ENCODE assay signal across 19 cellular contexts in genomic region chr11:9207229-9207628, GRCh38. TPM values are rescaled to one million over a fixed set of nuclear protein-coding genes. Genes with fewer than 3 reads are reported as not detected.
DNase-seq lines count a peak whose midpoint lies in the region; ATAC-seq, FAIRE-seq and TF ChIP-seq lines count a peak whose summit lies in the region.
"Had no signal": no experiment of that assay in that cellular context is flagged by ENCODE, and none has a peak within 500 bp of the region (broad histone marks: within the 10 kb centered on the region; RNA-seq: fewer than 3 reads in every experiment).

No MANE protein-coding gene starts in this region.

- H3K27ac Mint-ChIP-seq in activated naive CD4-positive, alpha-beta T cell treated with anti-CD3 and anti-CD28 coated beads, Interleukin-2, amount 50 U/mL, for 24 hours, result peak overlapping the region; percentile 31
- no peak overlapping the region for H3K27ac Mint-ChIP-seq in activated naive CD4-positive, alpha-beta T cell treated with anti-CD3 and anti-CD28 coated beads, Interleukin-2, amount 50 U/mL, for 72 hours
- no peak overlapping the region for H3K27ac Mint-ChIP-seq in activated T-cell treated with anti-CD3 and anti-CD28 coated beads, Interleukin-2, amount 50 U/mL, for 24 hours
- H3K27ac Mint-ChIP-seq: CD4-positive, CD25-positive, alpha-beta regulatory T cell; GM23338 had no signal

- no peak overlapping the region for H3K4me3 Mint-ChIP-seq in activated naive CD4-positive, alpha-beta T cell treated with anti-CD3 and anti-CD28 coated beads, Interleukin-2, amount 50 U/mL, for 24 hours
- H3K4me3 Mint-ChIP-seq in activated T-cell treated with anti-CD3 and anti-CD28 coated beads, Interleukin-2, amount 50 U/mL, for 24 hours, result no peak overlapping the region
- H3K4me3 Mint-ChIP-seq: CD4-positive, CD25-positive, alpha-beta regulatory T cell; GM23338 had no signal

- H3K9me3 Mint-ChIP-seq in activated naive CD4-positive, alpha-beta T cell treated with anti-CD3 and anti-CD28 coated beads, Interleukin-2, amount 50 U/mL, for 24 hours, result no peaks in the 10 kb centered on the region
- H3K9me3 Mint-ChIP-seq in activated naive CD4-positive, alpha-beta T cell treated with anti-CD3 and anti-CD28 coated beads, Interleukin-2, amount 50 U/mL, for 72 hours, result peaks cover 0 to 6% of the 10 kb centered on the region in 2 donors
- no peaks in the 10 kb centered on the region for H3K9me3 Mint-ChIP-seq in activated T-cell treated with anti-CD3 and anti-CD28 coated beads, Interleukin-2, amount 50 U/mL, for 24 hours
- H3K9me3 Mint-ChIP-seq: CD4-positive, CD25-positive, alpha-beta regulatory T cell; GM23338 had no signal

- peaks cover 77% of the 10 kb centered on the region for H3K4me1 Mint-ChIP-seq in activated naive CD4-positive, alpha-beta T cell treated with anti-CD3 and anti-CD28 coated beads, Interleukin-2, amount 50 U/mL, for 24 hours
- peaks cover 49% of the 10 kb centered on the region for H3K4me1 Mint-ChIP-seq in activated T-cell treated with anti-CD3 and anti-CD28 coated beads, Interleukin-2, amount 50 U/mL, for 24 hours (ENCODE audit: low read depth)

- RAD21 ChIA-PET in GM12878 (lab: Charles Lee; ENCODE audit: unreplicated experiment), result no interaction called here

- H2BK120ac ChIP-seq in mesenchymal stem cell (ENCODE audit: low read depth, low read length), result no peak overlapping the region

- peaks cover 19% of the 10 kb centered on the region for H3K79me1 ChIP-seq in mesenchymal stem cell (replicated peaks; ENCODE audit: low read length, poor library complexity, severe bottlenecking)

- peak overlapping the region; percentile 53 for H2BK5ac ChIP-seq in mesenchymal stem cell (ENCODE audit: low read depth, low read length, poor library complexity, severe bottlenecking)

- in situ Hi-C loops in GM12878 (cut with MboI), result no loop called here

- H3K36me3 ChIP-seq in GM12878 (ENCODE audit: control insufficient read depth in 2 of 2, insufficient read depth in 2 of 2, low read length in 1 of 2) (peaks cover 2 to 7% of the 10 kb centered on the region in 2 experiments; a peak in 2 of 4 replicates), mesenchymal stem cell (ENCODE audit: control insufficient read depth in 1 of 2, insufficient read depth in 2 of 2, low read depth in 1 of 2, low read length in 2 of 2) (peaks cover 9 to 42% of the 10 kb centered on the region in 2 experiments), ovary (no peaks in the 10 kb centered on the region)

- no peak for DNase-seq in activated naive CD4-positive, alpha-beta T cell treated with anti-CD3 and anti-CD28 coated beads, Interleukin-2, amount 50 U/mL, for 72 hours (ENCODE audit: low spot score in 2 of 2)
- DNase-seq in GM12878 (ENCODE audit: low read depth, low spot score) (no peak), mesenchymal stem cell (no peak), substantia nigra (lab: John Stamatoyannopoulos, UW) (no peak), ovary (no peak), cerebellum (ENCODE audit: low spot score) (no peak)
- DNase-seq in activated T-cell treated with anti-CD3 and anti-CD28 coated beads, Interleukin-2, amount 50 U/mL, for 24 hours, result no peak
- DNase-seq: 8988T; BE2C; CD4-positive, CD25-positive, alpha-beta regulatory T cell; COR-L47; NCI-H1105; NCI-H1694; NCI-H2081 treated with DMSO at 0.1 percent for 48 hours; NCI-H510A; OCI-M1; SHP77 had no signal

- H4K8ac ChIP-seq in mesenchymal stem cell (ENCODE audit: low read length), result no peak overlapping the region

- H4K91ac ChIP-seq in mesenchymal stem cell (ENCODE audit: low read length), result no peak overlapping the region

- CTCF ChIA-PET in GM12878 (lab: Yijun Ruan, JAX), result interaction anchor here (0.7 kb wide), 1 partner anchor 33 kb away, joined by 3 read pairs; no protein-coding TSS in a partner anchor

- TF ChIP-seq RAD21 in GM12878 (IDR thresholded peaks at IDR 0.05; ENCODE audit: insufficient read depth, low read depth, low read length), result no peak

- no peaks in the 10 kb centered on the region for H3K9me3 ChIP-seq in GM12878 (replicated peaks; ENCODE audit: control insufficient read depth, insufficient read depth, low read length)
- H3K9me3 ChIP-seq in mesenchymal stem cell (ENCODE audit: control insufficient read depth, low read length), result no peaks in the 10 kb centered on the region
- no peaks in the 10 kb centered on the region for H3K9me3 ChIP-seq in ovary
- H3K9me3 ChIP-seq: BE2C had no signal

- H2AK5ac ChIP-seq in mesenchymal stem cell (ENCODE audit: low read length, severe bottlenecking), result no peak overlapping the region

- no peak for ATAC-seq in activated naive CD4-positive, alpha-beta T cell treated with anti-CD3 and anti-CD28 coated beads, Interleukin-2, amount 50 U/mL, for 72 hours
- no peak for ATAC-seq in GM12878
- ATAC-seq: GM23338 had no signal

- no peak for TF ChIP-seq EP300 in GM12878 (IDR thresholded peaks at IDR 0.05; ENCODE audit: borderline replicate concordance in 1 of 2, control insufficient read depth in 1 of 2, low read depth in 2 of 2, low read length in 2 of 2)
- no peak for TF ChIP-seq EP300 in ovary (IDR thresholded peaks at IDR 0.05)

- no TSS peak for BruUV-seq in GM12878 (replicated peaks; lab: Mats Ljungman, UMichigan)

- H3K4me1 ChIP-seq in GM12878 (ENCODE audit: control insufficient read depth, insufficient read depth, low read length), result peaks cover 39% of the 10 kb centered on the region
- peaks cover 8% of the 10 kb centered on the region for H3K4me1 ChIP-seq in mesenchymal stem cell (ENCODE audit: control insufficient read depth, insufficient read depth, low read depth, low read length)
- H3K4me1 ChIP-seq in ovary (ENCODE audit: insufficient read depth), result peaks cover 6% of the 10 kb centered on the region
- H3K4me1 ChIP-seq: BE2C had no signal

- SMC1A ChIA-PET in GM12878 (lab: Charles Lee; ENCODE audit: uncharacterized antibody, unreplicated experiment), result interaction anchor here (0.6 to 2.0 kb wide), 4 partner anchors 46 to 150 kb away, joined by 3 to 6 read pairs (median 4); no protein-coding TSS in a partner anchor

- H3K18ac ChIP-seq in mesenchymal stem cell (ENCODE audit: low read depth in 1 of 2, low read length in 2 of 2), result no peak overlapping the region

- TF ChIP-seq POLR2A in GM12878 (IDR thresholded peaks at IDR 0.05; ENCODE audit: low read depth, low read length), result no peak
- no peak for TF ChIP-seq POLR2A in ovary (IDR thresholded peaks at IDR 0.05)

- POLR2A ChIA-PET in GM12878 (lab: Charles Lee), result interaction anchor here (1.0 kb wide), 1 partner anchor 57 kb away, joined by 3 read pairs; no protein-coding TSS in a partner anchor

- H3K79me2 ChIP-seq in GM12878 (ENCODE audit: control insufficient read depth, insufficient read depth, low read length), result peaks cover 20% of the 10 kb centered on the region

- no peak overlapping the region for H3K23ac ChIP-seq in mesenchymal stem cell (ENCODE audit: low read length in 2 of 2)

- H3K4me3 ChIP-seq in GM12878, result no peak overlapping the region
- H3K4me3 ChIP-seq in mesenchymal stem cell (ENCODE audit: insufficient read depth in 1 of 2, low read depth in 1 of 2, low read length in 2 of 2), result no peak overlapping the region
- no peak overlapping the region for H3K4me3 ChIP-seq in ovary
- H3K4me3 ChIP-seq: GM23338 had no signal

- H3K27me3 Mint-ChIP-seq in activated naive CD4-positive, alpha-beta T cell treated with anti-CD3 and anti-CD28 coated beads, Interleukin-2, amount 50 U/mL, for 24 hours, result no peaks in the 10 kb centered on the region
- no peaks in the 10 kb centered on the region for H3K27me3 Mint-ChIP-seq in activated T-cell treated with anti-CD3 and anti-CD28 coated beads, Interleukin-2, amount 50 U/mL, for 24 hours
- H3K27me3 Mint-ChIP-seq: CD4-positive, CD25-positive, alpha-beta regulatory T cell had no signal

- H2AFZ ChIP-seq in GM12878 (ENCODE audit: control insufficient read depth, low read depth, low read length) (no peak overlapping the region), mesenchymal stem cell (ENCODE audit: low read depth, low read length) (no peak overlapping the region)
- H2AFZ ChIP-seq: GM23338 had no signal

- H3K27me3 ChIP-seq in GM12878 (replicated peaks in 1 of 2; ENCODE audit: control insufficient read depth in 2 of 2, insufficient read depth in 2 of 2, low read length in 1 of 2) (no peaks in the 10 kb centered on the region), mesenchymal stem cell (ENCODE audit: control insufficient read depth in 1 of 2, insufficient read depth in 1 of 2, low read length in 2 of 2) (no peaks in the 10 kb centered on the region), ovary (no peaks in the 10 kb centered on the region)
- H3K27me3 ChIP-seq: BE2C had no signal

- no peak overlapping the region for H3K4ac ChIP-seq in mesenchymal stem cell (ENCODE audit: low read depth in 1 of 2, low read length in 2 of 2)

- no peak for FAIRE-seq in GM12878 (lab: Jason Lieb, UNC)

- H3K9ac ChIP-seq in GM12878 (ENCODE audit: control insufficient read depth, insufficient read depth, low read length) (no peak overlapping the region), mesenchymal stem cell (ENCODE audit: low read length) (no peak overlapping the region)

- 94% methylated on average over 2 of the region's 2 CpGs for WGBS in GM12878 (ENCODE audit: insufficient coverage, insufficient replicate concordance, low lambda C conversion rate, missing lambda C conversion rate)
- 80% methylated on average over 1 of the region's 2 CpGs for WGBS in mesenchymal stem cell
- WGBS in ovary, 3 donors, result 88 to 95% (median 95%) methylated on average over 2 of the region's 2 CpGs

- intact Hi-C loops in GM12878 (cut with micrococcal nuclease; ENCODE audit: unreplicated experiment), result loop anchor here (5.0 kb wide), 1 partner anchor 105 kb away; the partner anchor contains the start of gene TMEM41B
- intact Hi-C loops in ovary (cut with DNase I), result no loop called here

- H3K4me2 ChIP-seq in GM12878 (ENCODE audit: control insufficient read depth, insufficient read depth), result no peak overlapping the region
- no peak overlapping the region for H3K4me2 ChIP-seq in mesenchymal stem cell (ENCODE audit: low read length, poor library complexity, severe bottlenecking)
- H3K4me2 ChIP-seq: GM23338 had no signal

- TF ChIP-seq CTCF in GM12878 (IDR thresholded peaks at IDR 0.05 in 2 of 3, conservative IDR thresholded peaks at IDR 0.05 in 1 of 3; ENCODE audit: control insufficient read depth in 2 of 3, extremely low read depth in 1 of 3, insufficient read depth in 1 of 3, low read depth in 3 of 3, low read length in 3 of 3) (no peak), ovary (IDR thresholded peaks at IDR 0.05) (no peak)

- H3K27ac ChIP-seq in GM12878 (ENCODE audit: control insufficient read depth, insufficient read depth) (no peak overlapping the region), mesenchymal stem cell (ENCODE audit: low read length, poor library complexity, severe bottlenecking) (no peak overlapping the region), substantia nigra (ENCODE audit: low read depth, low read length, poor library complexity, severe bottlenecking) (peak overlapping the region; percentile 10), ovary (no peak overlapping the region)

- H2BK15ac ChIP-seq in mesenchymal stem cell (ENCODE audit: low read depth, poor library complexity, severe bottlenecking), result no peak overlapping the region

- no peak overlapping the region for H3K14ac ChIP-seq in mesenchymal stem cell (ENCODE audit: low read length in 2 of 2)

- H2BK12ac ChIP-seq in mesenchymal stem cell (ENCODE audit: low read length in 2 of 2), result no peak overlapping the region

- peaks cover 12% of the 10 kb centered on the region for H3K36me3 Mint-ChIP-seq in activated naive CD4-positive, alpha-beta T cell treated with anti-CD3 and anti-CD28 coated beads, Interleukin-2, amount 50 U/mL, for 24 hours
- H3K36me3 Mint-ChIP-seq in activated naive CD4-positive, alpha-beta T cell treated with anti-CD3 and anti-CD28 coated beads, Interleukin-2, amount 50 U/mL, for 72 hours, result peaks cover 6 to 7% of the 10 kb centered on the region in 2 donors
- H3K36me3 Mint-ChIP-seq in activated T-cell treated with anti-CD3 and anti-CD28 coated beads, Interleukin-2, amount 50 U/mL, for 24 hours (ENCODE audit: low read depth), result peaks cover 16% of the 10 kb centered on the region
- H3K36me3 Mint-ChIP-seq: CD4-positive, CD25-positive, alpha-beta regulatory T cell had no signal

- H4K20me1 ChIP-seq in GM12878 (ENCODE audit: control insufficient read depth, insufficient read depth), result no peaks in the 10 kb centered on the region

RNA-seq across cellular contexts. Expression of gene DENND5A, which starts 57.9 kb away (rescaled TPM):
- total RNA-seq in activated naive CD4-positive, alpha-beta T cell treated with anti-CD3 and anti-CD28 coated beads, Interleukin-2, amount 50 U/mL, for 72 hours, result 10 to 100 TPM; 66.4 to 94.0 TPM
- 297 and 334 TPM in 2 replicates for total RNA-seq in GM12878 (2013; cell fraction: nucleolus; rRNA removed)
- 101 and 102 TPM in 2 replicates for total RNA-seq in GM12878 (2014; rRNA removed)
- 96.5 and 106 TPM in 2 replicates for total RNA-seq in GM12878 (2014; rRNA removed; fragmentation: Illumina TruSeq; extraction: Trizol)
- total RNA-seq in GM12878 (2021), result 91.3 and 94.2 TPM in 2 replicates
- polyA plus RNA-seq in GM12878 (2011; ENCODE audit: low read depth), result 37.7 TPM
- polyA plus RNA-seq in GM12878 (2011; rRNA removed), result 93.6 and 157 TPM in 2 replicates
- polyA plus RNA-seq in GM12878 (2011; cell fraction: cytosol; rRNA removed), result 167 and 190 TPM in 2 replicates
- 172 and 245 TPM in 2 replicates for polyA plus RNA-seq in GM12878 (2011; cell fraction: nucleus; rRNA removed)
- polyA plus RNA-seq in GM12878 (2012), result 46.8 and 47.7 TPM in 2 replicates
- polyA plus RNA-seq in GM12878 (2014; fragmentation: Illumina TruSeq; extraction: Trizol), result 127 and 135 TPM in 2 replicates
- polyA plus RNA-seq in GM12878 (2014; fragmentation: Nextera tagmentation; extraction: Ambion mirVana), result 10 to 100 TPM; 15.6 to 24.1 TPM
- 63.8 and 78.9 TPM in 2 replicates for polyA plus RNA-seq in GM12878 (2014; rRNA removed)
- 10 to 100 TPM; 15.7 to 16.6 TPM for polyA plus RNA-seq in GM12878 (2016; fragmentation: Nextera tagmentation; extraction: Ambion mirVana)
- polyA minus RNA-seq in GM12878 (2011; rRNA and poly(A)+ RNA removed), result 392 and 436 TPM in 2 replicates
- polyA minus RNA-seq in GM12878 (2011; cell fraction: cytosol; rRNA and poly(A)+ RNA removed), result 76.6 and 77.9 TPM in 2 replicates
- 140 and 188 TPM in 2 replicates for polyA minus RNA-seq in GM12878 (2011; cell fraction: nucleus; rRNA and poly(A)+ RNA removed)
- polyA plus RNA-seq in mesenchymal stem cell (2013, experiment 1 of 2), result 55.3 TPM
- 56.6 TPM for polyA plus RNA-seq in mesenchymal stem cell (2013, experiment 2 of 2)
- 10 to 100 TPM; 48.6 to 73.7 (median 66.6) TPM for total RNA-seq in ovary
- polyA plus RNA-seq in ovary, result 100 to 1,000 TPM in 1 of 2 donors, 10 to 100 TPM in 1; 44.2 to 122 TPM
- total RNA-seq in cerebellum, result 169 TPM
